In genomic region chr2:69893684-69894481, GRCh38 we compare ENCODE assay signal across 1 cellular context.
TF ChIP-seq lines count a peak whose summit lies in the region.

A gene with protein sequence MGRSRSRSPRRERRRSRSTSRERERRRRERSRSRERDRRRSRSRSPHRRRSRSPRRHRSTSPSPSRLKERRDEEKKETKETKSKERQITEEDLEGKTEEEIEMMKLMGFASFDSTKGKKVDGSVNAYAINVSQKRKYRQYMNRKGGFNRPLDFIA (plus strand): TSS chr2:69893956. CDS start chr2:69893985, 29 bp downstream.

TF ChIP-seq in K562, 482 proteins besides CTCF, POLR2A, EP300 and RAD21 (continued from another document and continues in another):
- TF ChIP-seq RBM25 (IDR thresholded peaks at IDR 0.05; ENCODE audit: low read depth, low read length, severe bottlenecking) = no peak
- no peak for TF ChIP-seq XRCC4 (IDR thresholded peaks at IDR 0.05; ENCODE audit: extremely low read depth, insufficient read depth, insufficient read length)
- TF ChIP-seq REST (CRISPR knock-in tag; IDR thresholded peaks at IDR 0.05; ENCODE audit: low read depth) = no peak
- TF ChIP-seq TEAD2 (tag; IDR thresholded peaks at IDR 0.05) = no peak
- TF ChIP-seq ZNF280B (CRISPR knock-in tag; IDR thresholded peaks at IDR 0.05) = no peak
- 0 out of 2 replicates have a peak, but pooled peaks have one; percentile 65 for TF ChIP-seq LARP7 (IDR thresholded peaks at IDR 0.05)
- no peak for TF ChIP-seq RBM22 (IDR thresholded peaks at IDR 0.05; ENCODE audit: low read depth, low read length, poor library complexity, severe bottlenecking)
- TF ChIP-seq RFX7 (CRISPR knock-in tag; IDR thresholded peaks at IDR 0.05) = no peak
- TF ChIP-seq SMAD3 (CRISPR knock-in tag; conservative IDR thresholded peaks at IDR 0.05) = no peak
- TF ChIP-seq KLF16 (IDR thresholded peaks at IDR 0.05) = no peak
- TF ChIP-seq, protein P1, sequence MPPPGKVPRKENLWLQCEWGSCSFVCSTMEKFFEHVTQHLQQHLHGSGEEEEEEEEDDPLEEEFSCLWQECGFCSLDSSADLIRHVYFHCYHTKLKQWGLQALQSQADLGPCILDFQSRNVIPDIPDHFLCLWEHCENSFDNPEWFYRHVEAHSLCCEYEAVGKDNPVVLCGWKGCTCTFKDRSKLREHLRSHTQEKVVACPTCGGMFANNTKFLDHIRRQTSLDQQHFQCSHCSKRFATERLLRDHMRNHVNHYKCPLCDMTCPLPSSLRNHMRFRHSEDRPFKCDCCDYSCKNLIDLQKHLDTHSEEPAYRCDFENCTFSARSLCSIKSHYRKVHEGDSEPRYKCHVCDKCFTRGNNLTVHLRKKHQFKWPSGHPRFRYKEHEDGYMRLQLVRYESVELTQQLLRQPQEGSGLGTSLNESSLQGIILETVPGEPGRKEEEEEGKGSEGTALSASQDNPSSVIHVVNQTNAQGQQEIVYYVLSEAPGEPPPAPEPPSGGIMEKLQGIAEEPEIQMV (tag; conservative IDR thresholded peaks at IDR 0.05; ENCODE audit: low read depth) = peak; percentile 60; the same call in 1 of the 2 replicates
- TF ChIP-seq ZNF143 (CRISPR knock-in tag; IDR thresholded peaks at IDR 0.05) = no peak
- TF ChIP-seq HNRNPLL (IDR thresholded peaks at IDR 0.05; ENCODE audit: low read depth, low read length, poor library complexity, severe bottlenecking) = no peak
- no peak for TF ChIP-seq EGR1 (conservative IDR thresholded peaks at IDR 0.05)
- TF ChIP-seq HNRNPH1 (optimal IDR thresholded peaks at IDR 0.05; ENCODE audit: low read depth, low read length) = no peak
- no peak for TF ChIP-seq ZNF408 (CRISPR knock-in tag; IDR thresholded peaks at IDR 0.05; ENCODE audit: low read depth)
- TF ChIP-seq, protein P2, sequence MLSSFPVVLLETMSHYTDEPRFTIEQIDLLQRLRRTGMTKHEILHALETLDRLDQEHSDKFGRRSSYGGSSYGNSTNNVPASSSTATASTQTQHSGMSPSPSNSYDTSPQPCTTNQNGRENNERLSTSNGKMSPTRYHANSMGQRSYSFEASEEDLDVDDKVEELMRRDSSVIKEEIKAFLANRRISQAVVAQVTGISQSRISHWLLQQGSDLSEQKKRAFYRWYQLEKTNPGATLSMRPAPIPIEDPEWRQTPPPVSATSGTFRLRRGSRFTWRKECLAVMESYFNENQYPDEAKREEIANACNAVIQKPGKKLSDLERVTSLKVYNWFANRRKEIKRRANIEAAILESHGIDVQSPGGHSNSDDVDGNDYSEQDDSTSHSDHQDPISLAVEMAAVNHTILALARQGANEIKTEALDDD (IDR thresholded peaks at IDR 0.05) = no peak
- 0 out of 2 replicates have a peak, but pooled peaks have one; percentile 40 for TF ChIP-seq DPF2 (IDR thresholded peaks at IDR 0.05)
- no peak for TF ChIP-seq RFX1 (IDR thresholded peaks at IDR 0.05)
- peak; percentile 56 for TF ChIP-seq HDAC2 (IDR thresholded peaks at IDR 0.05)
- no peak for TF ChIP-seq HLTF (IDR thresholded peaks at IDR 0.05)
- TF ChIP-seq ELF2 (CRISPR knock-in tag; IDR thresholded peaks at IDR 0.05) = no peak
- TF ChIP-seq NR2C1 (IDR thresholded peaks at IDR 0.05) = peak; percentile 92
- TF ChIP-seq NR2C1 (tag; IDR thresholded peaks at IDR 0.05) = peak; percentile 96
- no peak for TF ChIP-seq PHF21A (IDR thresholded peaks at IDR 0.05; ENCODE audit: borderline replicate concordance, low read depth)
- no peak for TF ChIP-seq CTBP1 (IDR thresholded peaks at IDR 0.05; ENCODE audit: borderline replicate concordance)
- TF ChIP-seq, protein P3, sequence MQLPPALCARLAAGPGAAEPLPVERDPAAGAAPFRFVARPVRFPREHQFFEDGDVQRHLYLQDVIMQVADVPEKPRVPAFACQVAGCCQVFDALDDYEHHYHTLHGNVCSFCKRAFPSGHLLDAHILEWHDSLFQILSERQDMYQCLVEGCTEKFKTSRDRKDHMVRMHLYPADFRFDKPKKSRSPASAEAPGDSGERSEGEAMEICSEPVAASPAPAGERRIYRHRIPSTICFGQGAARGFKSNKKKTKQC (CRISPR knock-in tag; IDR thresholded peaks at IDR 0.05) = peak; percentile 90
- TF ChIP-seq POLR2AphosphoS5 (IDR thresholded peaks at IDR 0.05; ENCODE audit: control insufficient read depth, insufficient read depth, low read depth, low read length) = peak; percentile 91; the same call in 1 of the 2 replicates
- TF ChIP-seq SREBF1 (IDR thresholded peaks at IDR 0.05; ENCODE audit: borderline replicate concordance, low read depth, low read length) = no peak
- TF ChIP-seq, protein P4, sequence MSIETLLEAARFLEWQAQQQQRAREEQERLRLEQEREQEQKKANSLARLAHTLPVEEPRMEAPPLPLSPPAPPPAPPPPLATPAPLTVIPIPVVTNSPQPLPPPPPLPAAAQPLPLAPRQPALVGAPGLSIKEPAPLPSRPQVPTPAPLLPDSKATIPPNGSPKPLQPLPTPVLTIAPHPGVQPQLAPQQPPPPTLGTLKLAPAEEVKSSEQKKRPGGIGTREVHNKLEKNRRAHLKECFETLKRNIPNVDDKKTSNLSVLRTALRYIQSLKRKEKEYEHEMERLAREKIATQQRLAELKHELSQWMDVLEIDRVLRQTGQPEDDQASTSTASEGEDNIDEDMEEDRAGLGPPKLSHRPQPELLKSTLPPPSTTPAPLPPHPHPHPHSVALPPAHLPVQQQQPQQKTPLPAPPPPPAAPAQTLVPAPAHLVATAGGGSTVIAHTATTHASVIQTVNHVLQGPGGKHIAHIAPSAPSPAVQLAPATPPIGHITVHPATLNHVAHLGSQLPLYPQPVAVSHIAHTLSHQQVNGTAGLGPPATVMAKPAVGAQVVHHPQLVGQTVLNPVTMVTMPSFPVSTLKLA (conservative IDR thresholded peaks at IDR 0.05) = peak; percentile 38 to 68; a peak in 3 of 4 replicates
- no peak for TF ChIP-seq CBFA2T2 (conservative IDR thresholded peaks at IDR 0.05)
- TF ChIP-seq ZBTB11 (CRISPR knock-in tag; IDR thresholded peaks at IDR 0.05) = peak; percentile 94 to 100 (median 98)
- 0 out of 2 replicates have a peak, but pooled peaks have one; percentile 90 for TF ChIP-seq ZC3H11A (IDR thresholded peaks at IDR 0.05; ENCODE audit: low read depth, low read length)
- TF ChIP-seq E2F3 (CRISPR knock-in tag; IDR thresholded peaks at IDR 0.05) = no peak
- TF ChIP-seq KHSRP (IDR thresholded peaks at IDR 0.05) = no peak
- TF ChIP-seq CUX1 (CRISPR knock-in tag; IDR thresholded peaks at IDR 0.05) = no peak
- peak; percentile 27; the same call in 1 of the 2 replicates for TF ChIP-seq STAT5A (IDR thresholded peaks at IDR 0.05; ENCODE audit: borderline replicate concordance, low read length)
- no peak for TF ChIP-seq POLR2AphosphoS2 (IDR thresholded peaks at IDR 0.05; ENCODE audit: low read length)
- no peak for TF ChIP-seq ZFPM2 (CRISPR knock-in tag; IDR thresholded peaks at IDR 0.05)
- no peak for TF ChIP-seq CCNT2 (IDR thresholded peaks at IDR 0.05; ENCODE audit: borderline replicate concordance, extremely low read depth, insufficient read length, low read depth, low read length)
- TF ChIP-seq NFE2L1 (tag; IDR thresholded peaks at IDR 0.05; ENCODE audit: borderline replicate concordance, low read depth) = no peak
- TF ChIP-seq GTF2E2 (tag; IDR thresholded peaks at IDR 0.05) = peak; percentile 31
- TF ChIP-seq CC2D1A (IDR thresholded peaks at IDR 0.05) = peak; percentile 60; the same call in 1 of the 2 replicates
- no peak for TF ChIP-seq ZNF436 (CRISPR knock-in tag; IDR thresholded peaks at IDR 0.05)
- peak; percentile 55; the same call in 1 of the 2 replicates for TF ChIP-seq TARDBP (IDR thresholded peaks at IDR 0.05)
- TF ChIP-seq MLX (CRISPR knock-in tag; conservative IDR thresholded peaks at IDR 0.05) = no peak
- TF ChIP-seq ZNF75A (CRISPR knock-in tag; IDR thresholded peaks at IDR 0.05) = no peak
- peak; percentile 85 for TF ChIP-seq XRCC5 (IDR thresholded peaks at IDR 0.05; ENCODE audit: low read depth, low read length)
